In the genomic region with DNA sequence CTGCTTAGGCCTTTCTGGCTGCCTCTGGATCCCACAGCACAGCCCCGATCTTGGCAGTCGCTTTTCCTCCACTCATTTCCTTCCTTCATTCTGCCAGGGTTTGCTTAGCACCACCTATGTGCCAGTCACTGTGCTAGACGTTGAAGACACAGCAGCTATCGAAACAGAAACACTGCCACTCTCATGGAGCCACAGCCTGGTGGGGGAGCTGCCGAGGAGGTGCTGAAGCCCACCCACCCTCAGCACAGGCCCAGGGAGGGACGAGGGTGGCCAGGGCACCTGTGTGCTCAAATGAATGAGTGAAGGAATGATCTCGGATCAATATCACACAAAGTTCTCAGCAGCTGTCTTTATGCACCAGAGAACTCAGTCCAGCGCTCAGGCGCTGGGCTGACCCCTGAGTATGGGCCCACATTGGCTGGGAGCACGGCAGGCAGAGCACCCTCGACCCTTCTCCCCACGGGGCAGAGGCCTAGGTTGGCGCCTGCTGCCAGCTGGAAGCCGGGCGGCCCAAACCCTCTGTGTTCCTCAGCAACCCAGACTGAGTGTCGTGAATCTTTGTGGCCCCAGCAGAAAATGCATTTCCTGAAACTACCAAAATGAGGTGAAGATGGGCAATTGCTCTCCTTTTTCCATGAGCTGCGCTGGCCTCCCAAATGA, we compare ENCODE assay signal across 1 cellular context.
TF ChIP-seq lines count a peak whose summit lies in the region.

No MANE protein-coding gene starts in this region.

TF ChIP-seq in WTC11, 78 proteins besides CTCF, POLR2A, EP300 and RAD21 (continued from another document):
- TF ChIP-seq EMX1 (CRISPR knock-in tag; IDR thresholded peaks at IDR 0.05) (no peak), CDX4 (CRISPR knock-in tag; IDR thresholded peaks at IDR 0.05; ENCODE audit: borderline replicate concordance) (no peak), AFF4 (CRISPR knock-in tag; IDR thresholded peaks at IDR 0.05; ENCODE audit: borderline replicate concordance) (no peak), IRF2 (CRISPR knock-in tag; IDR thresholded peaks at IDR 0.05; ENCODE audit: borderline replicate concordance, low read depth) (no peak), NR1H2 (CRISPR knock-in tag; IDR thresholded peaks at IDR 0.05) (no peak), ZNF425 (CRISPR knock-in tag; conservative IDR thresholded peaks at IDR 0.05) (no peak)
- TF ChIP-seq, protein P1, sequence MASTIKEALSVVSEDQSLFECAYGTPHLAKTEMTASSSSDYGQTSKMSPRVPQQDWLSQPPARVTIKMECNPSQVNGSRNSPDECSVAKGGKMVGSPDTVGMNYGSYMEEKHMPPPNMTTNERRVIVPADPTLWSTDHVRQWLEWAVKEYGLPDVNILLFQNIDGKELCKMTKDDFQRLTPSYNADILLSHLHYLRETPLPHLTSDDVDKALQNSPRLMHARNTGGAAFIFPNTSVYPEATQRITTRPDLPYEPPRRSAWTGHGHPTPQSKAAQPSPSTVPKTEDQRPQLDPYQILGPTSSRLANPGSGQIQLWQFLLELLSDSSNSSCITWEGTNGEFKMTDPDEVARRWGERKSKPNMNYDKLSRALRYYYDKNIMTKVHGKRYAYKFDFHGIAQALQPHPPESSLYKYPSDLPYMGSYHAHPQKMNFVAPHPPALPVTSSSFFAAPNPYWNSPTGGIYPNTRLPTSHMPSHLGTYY (CRISPR knock-in tag; IDR thresholded peaks at IDR 0.05) = no peak
